9 cellular contexts compared by ENCODE assay signal in genomic region chr2:197307933-197308521, GRCh38. TPM values are rescaled to one million over a fixed set of nuclear protein-coding genes. Genes with fewer than 3 reads are reported as not detected.
A peak's percentile ranks its signal among the peaks of the same experiment; 100 is the strongest.
DNase-seq lines count a peak whose midpoint lies in the region; ATAC-seq and TF ChIP-seq lines count a peak whose summit lies in the region.
"Had no signal": no experiment of that assay in that cellular context is flagged by ENCODE, and none has a peak within 500 bp of the region (broad histone marks: within the 10 kb centered on the region; RNA-seq: fewer than 3 reads in every experiment).

No MANE protein-coding gene starts in this region.

- peak overlapping the region; percentile 90 for H3K4me3 Mint-ChIP-seq in activated naive CD4-positive, alpha-beta T cell treated with anti-CD3 and anti-CD28 coated beads for 36 hours
- H3K4me3 Mint-ChIP-seq in mesothelial cell of epicardium: no peak overlapping the region

- H3K9me3 Mint-ChIP-seq in activated naive CD4-positive, alpha-beta T cell treated with anti-CD3 and anti-CD28 coated beads for 36 hours: no peaks in the 10 kb centered on the region
- H3K9me3 Mint-ChIP-seq in mesothelial cell of epicardium: no peaks in the 10 kb centered on the region

- H3K27me3 Mint-ChIP-seq in activated naive CD4-positive, alpha-beta T cell treated with anti-CD3 and anti-CD28 coated beads for 36 hours (ENCODE audit: low read depth): no peaks in the 10 kb centered on the region
- H3K27me3 Mint-ChIP-seq in mesothelial cell of epicardium (ENCODE audit: low read depth): peaks cover 27% of the 10 kb centered on the region

- peaks cover 13% of the 10 kb centered on the region for H3K36me3 Mint-ChIP-seq in activated naive CD4-positive, alpha-beta T cell treated with anti-CD3 and anti-CD28 coated beads for 36 hours (ENCODE audit: low read depth)
- no peaks in the 10 kb centered on the region for H3K36me3 Mint-ChIP-seq in mesothelial cell of epicardium

- H3K27ac Mint-ChIP-seq in activated naive CD4-positive, alpha-beta T cell treated with anti-CD3 and anti-CD28 coated beads for 36 hours: peak overlapping the region; percentile 96
- no peak overlapping the region for H3K27ac Mint-ChIP-seq in mesothelial cell of epicardium

- H3K4me1 Mint-ChIP-seq in activated naive CD4-positive, alpha-beta T cell treated with anti-CD3 and anti-CD28 coated beads for 36 hours (ENCODE audit: low read depth): peaks cover 54% of the 10 kb centered on the region
- peaks cover 15% of the 10 kb centered on the region for H3K4me1 Mint-ChIP-seq in mesothelial cell of epicardium

- peak; percentile 70 for DNase-seq in activated naive CD4-positive, alpha-beta T cell treated with anti-CD3 and anti-CD28 coated beads for 36 hours
- DNase-seq in stimulated activated CD8-positive, alpha-beta memory T cell treated with anti-CD3 and anti-CD28 coated beads, Interleukin-15, amount 100 ng/mL, for 48 hours (ENCODE audit: low read depth in 2 of 2): peak; percentile 50 to 53
- DNase-seq in LoVo (ENCODE audit: low spot score): no peak
- no peak for DNase-seq in mesothelial cell of epicardium (ENCODE audit: low spot score in 2 of 2, unreplicated experiment in 2 of 2)
- no peak for DNase-seq in ACHN
- DNase-seq: islet precursor cell had no signal

- no peak for TF ChIP-seq CTCF in mesothelial cell of epicardium (IDR thresholded peaks at IDR 0.05; ENCODE audit: unreplicated experiment)

- intact Hi-C loops in activated naive CD4-positive, alpha-beta T cell treated with anti-CD3 and anti-CD28 coated beads for 36 hours (cut with micrococcal nuclease): loop anchor here (1.0 to 10.0 kb wide), 8 partner anchors 11 to 697 kb away; no protein-coding TSS in a partner anchor

- CTCF ChIA-PET in activated naive CD4-positive, alpha-beta T cell treated with anti-CD3 and anti-CD28 coated beads for 36 hours (lab: Charles Lee): interaction anchor here (0.6 to 6.9 kb wide), 22 partner anchors 10 to 1139 kb away, joined by 3 to 66 read pairs (median 4); no protein-coding TSS in a partner anchor

- ATAC-seq in GM18868 (IDR thresholded peaks at IDR 0.05; ENCODE audit: unreplicated experiment): peak; percentile 21
- ATAC-seq in HG03354 (IDR thresholded peaks at IDR 0.05; ENCODE audit: poor library complexity, severe bottlenecking, unreplicated experiment): peak; percentile 13
- ATAC-seq in SK-N-SH treated with all-trans-retinoic acid at 6 μM for 48 hours: no peak

- in situ Hi-C loops in ACHN (cut with HindIII; ENCODE audit: low pct_ligation_motif_present, low pct_unique_long_range_greater_than_20kb, low sequenced_read_pairs): no loop called here

TF ChIP-seq in SK-N-SH treated with all-trans-retinoic acid at 6 μM for 48 hours, 23 proteins besides CTCF, POLR2A, EP300 and RAD21:
- TF ChIP-seq ZNF70 (CRISPR knock-in tag; IDR thresholded peaks at IDR 0.05) (no peak), POU6F1 (CRISPR knock-in tag; IDR thresholded peaks at IDR 0.05; ENCODE audit: borderline replicate concordance, low read depth) (no peak), CSRNP3 (CRISPR knock-in tag; IDR thresholded peaks at IDR 0.05) (no peak), TOX (CRISPR knock-in tag; IDR thresholded peaks at IDR 0.05; ENCODE audit: borderline replicate concordance) (no peak), PATZ1 (CRISPR knock-in tag; IDR thresholded peaks at IDR 0.05; ENCODE audit: borderline replicate concordance) (no peak), ZC3H10 (CRISPR knock-in tag; IDR thresholded peaks at IDR 0.05) (no peak), TCF4 (CRISPR knock-in tag; IDR thresholded peaks at IDR 0.05; ENCODE audit: borderline replicate concordance) (no peak)

RNA-seq across cellular contexts. Expression of gene ANKRD44, which starts 2.6 kb away (rescaled TPM):
- 100 to 1,000 TPM in 1 of 2 experiments, 10 to 100 TPM in 1; 87.8 to 101 TPM for total RNA-seq in activated naive CD4-positive, alpha-beta T cell treated with anti-CD3 and anti-CD28 coated beads for 36 hours
- total RNA-seq in mesothelial cell of epicardium: 7.7 to 10.8 TPM (median 10.4 TPM) in 3 replicates

Comparison
In these comparisons a context has a peak if more than half of its experiments do, and no peak if none do; other contexts are left out.
1. DNase-seq: peak in activated naive CD4-positive, alpha-beta T cell treated with anti-CD3 and anti-CD28 coated beads for 36 hours (single experiment) and stimulated activated CD8-positive, alpha-beta memory T cell treated with anti-CD3 and anti-CD28 coated beads, Interleukin-15, amount 100 ng/mL, for 48 hours (2 of 2); none in LoVo (single experiment), mesothelial cell of epicardium (0 of 2) and ACHN (single experiment).